In genomic region chr17:9080983-9081382, GRCh38 we compare ENCODE assay signal across 24 cellular contexts. TPM values are rescaled to one million over a fixed set of nuclear protein-coding genes. Genes with fewer than 3 reads are reported as not detected.
DNase-seq lines count a peak whose midpoint lies in the region; ATAC-seq, FAIRE-seq and TF ChIP-seq lines count a peak whose summit lies in the region.
"Had no signal": no experiment of that assay in that cellular context is flagged by ENCODE, and none has a peak within 500 bp of the region (broad histone marks: within the 10 kb centered on the region; RNA-seq: fewer than 3 reads in every experiment).

No MANE protein-coding gene starts in this region.

- H3K27ac ChIP-seq in liver (ENCODE audit: low read depth in 1 of 2, low read length in 2 of 2) (peak overlapping the region; percentile 85 to 86), HepG2 (ENCODE audit: extremely low read length, insufficient read depth, low read length) (no peak overlapping the region), right lobe of liver (peak overlapping the region; percentile 52 to 95 (median 84))
- H3K27ac ChIP-seq in CD4-positive, alpha-beta T cell (ENCODE audit: low read depth, low read length): no peak overlapping the region
- H3K27ac ChIP-seq: BLaER1 had no signal

- H3K79me2 ChIP-seq in HepG2 (ENCODE audit: insufficient read depth, low read length): no peaks in the 10 kb centered on the region

- no TSS peak for BruUV-seq in HepG2 (replicated peaks; lab: Mats Ljungman, UMichigan)

- TF ChIP-seq POLR2A in HepG2 (IDR thresholded peaks at IDR 0.05; ENCODE audit: insufficient read depth in 1 of 2, low read depth in 2 of 2, low read length in 2 of 2) (no peak), right lobe of liver (IDR thresholded peaks at IDR 0.05) (no peak)

- H3K9me3 ChIP-seq in liver (ENCODE audit: control insufficient read depth in 4 of 4, low read length in 3 of 4) (no peaks in the 10 kb centered on the region), HepG2 (ENCODE audit: low read length) (no peaks in the 10 kb centered on the region), right lobe of liver (no peaks in the 10 kb centered on the region)
- H3K9me3 ChIP-seq in CD4-positive, alpha-beta T cell (ENCODE audit: control insufficient read depth, low read length): peaks cover 6% of the 10 kb centered on the region
- H3K9me3 ChIP-seq: BE2C, Caco-2 had no signal

- no peak for FAIRE-seq in HepG2 (lab: Jason Lieb, UNC)
- FAIRE-seq: A204.1, D721Med, G401.6, GM12891, GM19239 had no signal

- H3K4me3 Mint-ChIP-seq in CD4-positive, alpha-beta T cell: no peak overlapping the region
- no peak overlapping the region for H3K4me3 Mint-ChIP-seq in immature natural killer cell
- H3K4me3 Mint-ChIP-seq: CD14-positive monocyte; CD4-positive, CD25-positive, alpha-beta regulatory T cell; CD8-positive, alpha-beta T cell had no signal

- POLR2A ChIA-PET in HepG2 (lab: Yijun Ruan, JAX): no interaction called here
- POLR2A ChIA-PET in CD4-positive, alpha-beta T cell (lab: Charles Lee): no interaction called here

- H3K4me1 Mint-ChIP-seq in CD4-positive, alpha-beta T cell (ENCODE audit: low read depth): peaks cover 37% of the 10 kb centered on the region
- peaks cover 39 to 40% of the 10 kb centered on the region in 2 donors for H3K4me1 Mint-ChIP-seq in immature natural killer cell
- H3K4me1 Mint-ChIP-seq: CD14-positive monocyte had no signal

- in situ Hi-C loops in HepG2 (cut with HindIII; ENCODE audit: extremely low pct_ligation_motif_present, low pct_unique_long_range_greater_than_20kb): no loop called here

- H3K36me3 Mint-ChIP-seq in CD4-positive, alpha-beta T cell (ENCODE audit: low read depth): no peaks in the 10 kb centered on the region
- peaks cover 0 to 3% (median 0%) of the 10 kb centered on the region in 3 donors for H3K36me3 Mint-ChIP-seq in immature natural killer cell
- H3K36me3 Mint-ChIP-seq: CD14-positive monocyte; CD4-positive, CD25-positive, alpha-beta regulatory T cell; CD8-positive, alpha-beta T cell had no signal

- intact Hi-C loops in HepG2 (cut with micrococcal nuclease; ENCODE audit: unreplicated experiment): no loop called here
- intact Hi-C loops in CD4-positive, alpha-beta T cell (cut with DNase I, micrococcal nuclease): no loop called here
- intact Hi-C loops in right lobe of liver (cut with DNase I): no loop called here

- H3K27me3 Mint-ChIP-seq in CD4-positive, alpha-beta T cell: no peaks in the 10 kb centered on the region
- H3K27me3 Mint-ChIP-seq in immature natural killer cell (ENCODE audit: low read depth in 3 of 3): peaks cover under 1 to 4% (median 2%) of the 10 kb centered on the region in 3 donors
- H3K27me3 Mint-ChIP-seq: CD4-positive, CD25-positive, alpha-beta regulatory T cell had no signal

- TF ChIP-seq RAD21 in liver (IDR thresholded peaks at IDR 0.05) (peak in 1 of 2 donors; percentile 7), HepG2 (CRISPR knock-in tag; IDR thresholded peaks at IDR 0.05) (no peak)

- WGBS in liver: 28% methylated on average over 3 of the region's 3 CpGs
- 0% methylated on average over 3 of the region's 3 CpGs for WGBS in HepG2 (ENCODE audit: low lambda C conversion rate)
- 25% methylated on average over 2 of the region's 3 CpGs for WGBS in right lobe of liver (ENCODE audit: insufficient coverage, low coverage, low lambda C conversion rate, missing lambda C conversion rate)

- H3K4me1 ChIP-seq in liver (ENCODE audit: control insufficient read depth in 4 of 4, insufficient read depth in 4 of 4, low read length in 3 of 4) (peaks cover 6 to 34% (median 19%) of the 10 kb centered on the region in 4 donors), HepG2 (ENCODE audit: insufficient read depth, low read length) (no peaks in the 10 kb centered on the region), right lobe of liver (peaks cover 0 to 30% (median 4%) of the 10 kb centered on the region in 4 donors)
- H3K4me1 ChIP-seq: BE2C, Caco-2 had no signal

- DNase-seq in HepG2 (ENCODE audit: low spot score) (no peak), immature natural killer cell (no peak), right lobe of liver (peak in 1 of 3 donors; percentile 75)
- DNase-seq in CD4-positive, alpha-beta T cell: no peak
- DNase-seq: 8988T; ACHN; BE2C; C1 segment of cervical spinal cord; Caco-2; Calu3; CD4-positive, CD25-positive, alpha-beta regulatory T cell; CD8-positive, alpha-beta T cell; DMS79 treated with DMSO at 0.1 percent for 48 hours; GF-D8 had no signal

- TF ChIP-seq EP300 in HepG2 (IDR thresholded peaks at IDR 0.05; ENCODE audit: low read depth in 2 of 2, low read length in 2 of 2) (no peak), HepG2 (CRISPR knock-in tag; IDR thresholded peaks at IDR 0.05; ENCODE audit: borderline replicate concordance) (no peak)

- H3K27me3 ChIP-seq in liver (ENCODE audit: control insufficient read depth in 4 of 4, insufficient read depth in 4 of 4, low read length in 3 of 4) (no peaks in the 10 kb centered on the region), HepG2 (ENCODE audit: control insufficient read depth in 1 of 2, insufficient read depth in 2 of 2, low read length in 2 of 2) (peaks cover 1 to 18% of the 10 kb centered on the region in 2 experiments; a peak in 2 of 5 replicates), right lobe of liver (no peaks in the 10 kb centered on the region)
- H3K27me3 ChIP-seq in CD4-positive, alpha-beta T cell (ENCODE audit: control insufficient read depth, insufficient read depth, low read length): no peaks in the 10 kb centered on the region
- H3K27me3 ChIP-seq: BE2C had no signal

- CTCF ChIA-PET in HepG2 (lab: Yijun Ruan, JAX; ENCODE audit: low intra/inter-chr PET ratio, low total read pairs): no interaction called here
- CTCF ChIA-PET in CD4-positive, alpha-beta T cell (lab: Charles Lee): no interaction called here

- peak overlapping the region; percentile 47 for H3K27ac Mint-ChIP-seq in CD4-positive, alpha-beta T cell
- peak overlapping the region in 5 of 6 donors; percentile 6 to 90 (median 80) for H3K27ac Mint-ChIP-seq in immature natural killer cell
- H3K27ac Mint-ChIP-seq: CD14-positive monocyte had no signal

- TF ChIP-seq CTCF in liver (IDR thresholded peaks at IDR 0.05; ENCODE audit: low read depth, low read length, missing input control) (no peak), HepG2 (CRISPR knock-in tag; IDR thresholded peaks at IDR 0.05) (no peak), right lobe of liver (IDR thresholded peaks at IDR 0.05) (no peak)
- TF ChIP-seq CTCF in CD4-positive, alpha-beta T cell (IDR thresholded peaks at IDR 0.05): no peak

- no peak for ATAC-seq in HepG2
- no peak for ATAC-seq in CD4-positive, alpha-beta T cell (ENCODE audit: poor library complexity)
- peak; percentile 57 to 74 (median 71) for ATAC-seq in right lobe of liver
- ATAC-seq in HG02973 (IDR thresholded peaks at IDR 0.05; ENCODE audit: unreplicated experiment): no peak
- ATAC-seq in GM21619 (IDR thresholded peaks at IDR 0.05; ENCODE audit: unreplicated experiment): no peak
- ATAC-seq: CD8-positive, alpha-beta T cell had no signal

- no peaks in the 10 kb centered on the region for H3K9me3 Mint-ChIP-seq in CD4-positive, alpha-beta T cell
- peaks cover 0 to 3% (median 0%) of the 10 kb centered on the region in 6 donors for H3K9me3 Mint-ChIP-seq in immature natural killer cell

- no peaks in the 10 kb centered on the region for H3K36me3 ChIP-seq in liver (ENCODE audit: control insufficient read depth in 4 of 4, insufficient read depth in 3 of 4, low read depth in 1 of 4, low read length in 3 of 4)
- H3K36me3 ChIP-seq in HepG2 (replicated peaks in 1 of 2; ENCODE audit: control insufficient read depth in 1 of 2, insufficient read depth in 2 of 2, low read length in 2 of 2): no peaks in the 10 kb centered on the region
- H3K36me3 ChIP-seq in right lobe of liver: no peaks in the 10 kb centered on the region
- H3K36me3 ChIP-seq: BE2C, BLaER1 had no signal

- no peak overlapping the region for H3K4me2 ChIP-seq in HepG2 (ENCODE audit: low read depth, low read length)
- H3K4me2 ChIP-seq: BLaER1 had no signal

- H2AFZ ChIP-seq in HepG2 (ENCODE audit: low read length): no peak overlapping the region

- H3K9ac ChIP-seq in liver (ENCODE audit: low read depth in 1 of 2, low read length in 2 of 2) (no peak overlapping the region), HepG2 (ENCODE audit: insufficient read depth, low read depth, low read length) (no peak overlapping the region)
- H3K9ac ChIP-seq: BLaER1 had no signal

- H3K4me3 ChIP-seq in liver (ENCODE audit: low read depth in 1 of 3, low read length in 3 of 3): no peak overlapping the region
- H3K4me3 ChIP-seq in HepG2 (replicated peaks in 1 of 3; ENCODE audit: insufficient read depth in 1 of 3, low read depth in 2 of 3, low read length in 3 of 3): no peak overlapping the region
- H3K4me3 ChIP-seq in right lobe of liver: no peak overlapping the region
- H3K4me3 ChIP-seq: BLaER1 had no signal

- no peaks in the 10 kb centered on the region for H4K20me1 ChIP-seq in HepG2 (ENCODE audit: insufficient read depth, low read length)
- H4K20me1 ChIP-seq: BLaER1 had no signal

RNA-seq across cellular contexts. Expression of gene NTN1, which starts 59.7 kb away (rescaled TPM):
- total RNA-seq in liver (1 to 10 TPM in 1 of 2 donors, under 1 TPM in 1; 0.14 to 7.1 TPM), HepG2 (2016; rRNA removed; fragmentation: Illumina TruSeq; extraction: Trizol) (0.04 TPM in 1 of 2 replicates, not detected in the other), right lobe of liver (10 to 100 TPM in 2 of 6 experiments, 1 to 10 TPM in 4; 3.5 to 12.5 (median 8.5) TPM)
- polyA plus RNA-seq in liver (1 to 10 TPM; 1.5 to 8.7 TPM), HepG2 (2011; rRNA removed) (0.03 and 0.05 TPM in 2 replicates), immature natural killer cell (not detected)
- total RNA-seq in HepG2 (2016; cell fraction: cytosol; rRNA removed; fragmentation: Illumina TruSeq; extraction: Trizol; ENCODE audit: low read depth): not detected in 2 replicates
- 0.04 TPM in 1 of 2 replicates, not detected in the other for total RNA-seq in HepG2 (2016; cell fraction: insoluble cytoplasmic fraction; rRNA removed; fragmentation: Illumina TruSeq; extraction: Trizol)
- total RNA-seq in HepG2 (2016; cell fraction: membrane; rRNA removed; fragmentation: Illumina TruSeq; extraction: Trizol): not detected in 2 replicates
- total RNA-seq in HepG2 (2016; cell fraction: nucleus; rRNA removed; fragmentation: Illumina TruSeq; extraction: Trizol): 0.09 TPM in 2 replicates
- 0.01 and 0.04 TPM in 2 replicates for polyA plus RNA-seq in HepG2 (2011; cell fraction: cytosol; rRNA removed)
- 0.11 and 0.12 TPM in 2 replicates for polyA plus RNA-seq in HepG2 (2011; cell fraction: nucleus; rRNA removed)
- 0.04 and 0.13 TPM in 2 replicates for polyA plus RNA-seq in HepG2 (2012)
- polyA plus RNA-seq in HepG2 (2016; cell fraction: cytosol; fragmentation: Illumina TruSeq; extraction: Trizol; ENCODE audit: low read depth): not detected in 2 replicates
- not detected in 2 replicates for polyA plus RNA-seq in HepG2 (2016; cell fraction: insoluble cytoplasmic fraction; fragmentation: Illumina TruSeq; extraction: Trizol; ENCODE audit: low read depth)
- polyA plus RNA-seq in HepG2 (2016; cell fraction: membrane; fragmentation: Illumina TruSeq; extraction: Trizol; ENCODE audit: low read depth): 0.02 TPM in 1 of 2 replicates, not detected in the other
- not detected in 2 replicates for polyA plus RNA-seq in HepG2 (2016; cell fraction: nucleus; fragmentation: Illumina TruSeq; extraction: Trizol; ENCODE audit: insufficient read depth, low read depth)
- 0.10 TPM in 1 of 2 replicates, not detected in the other for polyA minus RNA-seq in HepG2 (2011; rRNA and poly(A)+ RNA removed; ENCODE audit: low replicate concordance)
- not detected in 2 replicates for polyA minus RNA-seq in HepG2 (2011; cell fraction: cytosol; rRNA and poly(A)+ RNA removed)
- polyA minus RNA-seq in HepG2 (2011; cell fraction: nucleus; rRNA and poly(A)+ RNA removed): 0.12 and 0.13 TPM in 2 replicates
- under 1 TPM; 0.08 to 0.14 TPM for total RNA-seq in CD4-positive, alpha-beta T cell
- total RNA-seq: CD4-positive, CD25-positive, alpha-beta regulatory T cell had no signal

Comparison
In these comparisons a context has a peak if more than half of its experiments do, and no peak if none do; other contexts are left out.
1. H3K27ac ChIP-seq: peak in liver (2 of 2) and right lobe of liver (3 of 3); none in HepG2 (single experiment) and CD4-positive, alpha-beta T cell (single experiment).
2. ATAC-seq: peak in right lobe of liver (4 of 4); none in HepG2 (single experiment), CD4-positive, alpha-beta T cell (single experiment), HG02973 (single experiment) and GM21619 (single experiment).